Comparison of ENCODE assay signal across 8 cellular contexts in the genomic region with DNA sequence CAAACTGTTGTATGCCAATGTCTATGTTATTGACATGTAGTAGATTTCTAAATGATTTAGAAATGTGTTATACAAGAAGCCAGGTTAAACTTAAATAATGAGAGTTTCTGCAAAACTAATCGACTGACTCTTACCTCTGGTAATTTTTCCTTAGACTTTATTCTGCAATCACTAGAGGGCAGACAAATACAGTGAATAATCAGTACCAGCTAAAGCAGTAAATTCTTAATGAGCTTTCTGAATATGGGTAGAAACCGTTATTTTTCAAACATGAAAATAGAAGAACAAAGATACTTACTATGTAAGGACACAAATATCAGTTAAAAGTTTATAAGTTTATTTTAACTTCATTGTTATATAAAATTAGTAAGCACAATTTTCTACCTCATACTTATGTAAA.
DNase-seq lines count a peak whose midpoint lies in the region; ATAC-seq, FAIRE-seq and TF ChIP-seq lines count a peak whose summit lies in the region.

No MANE protein-coding gene starts in this region.

- H3K9ac ChIP-seq in kidney (ENCODE audit: low read length in 2 of 2): no peak overlapping the region

- peak; percentile 40 to 71 (median 64) for TF ChIP-seq CTCF in ascending aorta (IDR thresholded peaks at IDR 0.05)
- peak; percentile 52 for TF ChIP-seq CTCF in kidney (IDR thresholded peaks at IDR 0.05; ENCODE audit: borderline replicate concordance, extremely low read depth, insufficient read depth)

- no peaks in the 10 kb centered on the region for H3K27me3 ChIP-seq in ascending aorta

- H3K4me3 ChIP-seq in ascending aorta: no peak overlapping the region
- no peak overlapping the region for H3K4me3 ChIP-seq in kidney (ENCODE audit: low read length in 2 of 2)

- no peaks in the 10 kb centered on the region for H3K36me3 ChIP-seq in ascending aorta
- no peaks in the 10 kb centered on the region for H3K36me3 ChIP-seq in kidney (ENCODE audit: control insufficient read depth in 1 of 2, insufficient read depth in 2 of 2, low read length in 2 of 2)

- H3K27ac ChIP-seq in ascending aorta (no peak overlapping the region), kidney (ENCODE audit: low read depth in 2 of 2, low read length in 2 of 2) (no peak overlapping the region)

- peak; percentile 29 to 51 for DNase-seq in NCI-H2081 (lab: John Stamatoyannopoulos, UW)
- DNase-seq in NCI-H2081 treated with DMSO at 0.1 percent for 48 hours (lab: John Stamatoyannopoulos, UW): no peak
- peak; percentile 29 for DNase-seq in NCI-H1048 (lab: John Stamatoyannopoulos, UW)
- no peak for DNase-seq in ascending aorta (ENCODE audit: low spot score in 2 of 2)
- no peak for DNase-seq in kidney
- no peak for DNase-seq in T-helper 9 cell
- DNase-seq in NCI-H187 treated with DMSO at 0.1 percent for 48 hours (lab: John Stamatoyannopoulos, UW): no peak

- intact Hi-C loops in ascending aorta (cut with DNase I) (loop anchor here (2.0 to 5.0 kb wide), 4 partner anchors 331 to 645 kb away; partner anchors contain the start of genes CDC73, RGS2, RO60 and UCHL5), kidney (cut with DNase I) (loop anchor here (10.0 kb wide), 2 partner anchors 127 to 547 kb away; no protein-coding TSS in a partner anchor)

- peak; percentile 88 for FAIRE-seq in kidney (lab: Jason Lieb, UNC)

- ATAC-seq in GM21786 (IDR thresholded peaks at IDR 0.05; ENCODE audit: unreplicated experiment): peak; percentile 62

- H3K4me1 ChIP-seq in ascending aorta (no peaks in the 10 kb centered on the region), kidney (ENCODE audit: control insufficient read depth in 1 of 2, insufficient read depth in 1 of 2, low read depth in 1 of 2, low read length in 2 of 2) (no peaks in the 10 kb centered on the region)

- H3K9me3 ChIP-seq in ascending aorta (no peaks in the 10 kb centered on the region), kidney (ENCODE audit: control insufficient read depth in 1 of 2, low read length in 2 of 2) (no peaks in the 10 kb centered on the region)

Comparison
In these comparisons a context has a peak if more than half of its experiments do, and no peak if none do; other contexts are left out.
1. DNase-seq: peak in NCI-H2081 (2 of 2) and NCI-H1048 (single experiment); none in NCI-H2081 treated with DMSO at 0.1 percent for 48 hours (single experiment), ascending aorta (0 of 2), kidney (single experiment), T-helper 9 cell (single experiment) and NCI-H187 treated with DMSO at 0.1 percent for 48 hours (single experiment).